Comparison of ENCODE assay signal across 8 cellular contexts in the genomic region with DNA sequence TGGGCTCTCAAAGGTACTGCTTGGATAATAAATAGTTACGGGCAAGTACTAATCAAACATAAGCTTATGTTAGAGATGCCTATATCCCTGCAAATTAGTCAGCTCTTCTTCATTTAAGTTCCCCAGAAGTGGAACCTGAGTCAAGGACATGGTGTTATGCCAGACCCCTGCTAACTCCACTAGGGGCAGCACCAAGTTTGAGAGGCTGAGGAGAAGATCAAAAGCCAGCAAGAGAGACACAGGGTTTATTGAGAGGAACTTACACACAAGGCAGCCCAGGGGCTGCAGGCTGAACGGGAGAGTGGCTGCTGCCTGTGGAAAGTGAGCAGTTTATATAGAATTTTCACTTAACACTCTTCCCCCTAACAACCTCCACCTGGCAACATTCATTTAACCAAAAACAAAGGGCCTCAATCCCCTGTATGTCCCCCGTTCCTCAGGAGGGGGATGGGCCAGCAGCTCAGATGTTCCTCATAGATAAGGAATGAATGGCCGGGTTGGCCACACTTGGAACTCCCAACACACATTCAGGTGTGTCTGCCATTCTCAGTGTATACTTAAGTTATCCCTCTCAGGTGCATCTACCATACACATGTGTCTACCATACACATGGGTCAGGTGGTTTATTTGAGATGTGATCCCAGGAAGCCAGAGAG.
DNase-seq lines count a peak whose midpoint lies in the region; ATAC-seq and TF ChIP-seq lines count a peak whose summit lies in the region.

No MANE protein-coding gene starts in this region.

- DNase-seq in NB4 (ENCODE audit: low read depth), result peak; percentile 59
- peak; percentile 45 for DNase-seq in germinal center (ENCODE audit: low spot score)
- DNase-seq in caudate nucleus (lab: John Stamatoyannopoulos, UW), result no peak
- no peak for DNase-seq in NCI-H1092 treated with DMSO at 0.1 percent for 48 hours (lab: John Stamatoyannopoulos, UW)
- no peak for DNase-seq in activated effector memory CD4-positive, alpha-beta T cell treated with Interleukin-2 at 50 U/mL for 16 hours

- H3K4me3 ChIP-seq in NB4 (ENCODE audit: low read depth, low read length), result no peak overlapping the region

- H3K27ac ChIP-seq in 22Rv1 (no peak overlapping the region), caudate nucleus (ENCODE audit: low read depth, low read length) (no peak overlapping the region)

- no peak for TF ChIP-seq POLR2A in NB4 (IDR thresholded peaks at IDR 0.05; ENCODE audit: extremely low read depth, insufficient read length)

- TF ChIP-seq CTCF in 22Rv1 (IDR thresholded peaks at IDR 0.05) (peak; percentile 27), NB4 (IDR thresholded peaks at IDR 0.05; ENCODE audit: low read depth, low read length) (peak; percentile 62)

- peak; percentile 75 for ATAC-seq in GM18909 (IDR thresholded peaks at IDR 0.05; ENCODE audit: poor library complexity, unreplicated experiment)
- no peak for ATAC-seq in GM21381 (IDR thresholded peaks at IDR 0.05; ENCODE audit: unreplicated experiment)

Comparison
In these comparisons a context has a peak if more than half of its experiments do, and no peak if none do; other contexts are left out.
1. DNase-seq: peak in NB4 (single experiment) and germinal center (single experiment); none in caudate nucleus (0 of 61), NCI-H1092 treated with DMSO at 0.1 percent for 48 hours (single experiment) and activated effector memory CD4-positive, alpha-beta T cell treated with Interleukin-2 at 50 U/mL for 16 hours (single experiment).